In the genomic region with DNA sequence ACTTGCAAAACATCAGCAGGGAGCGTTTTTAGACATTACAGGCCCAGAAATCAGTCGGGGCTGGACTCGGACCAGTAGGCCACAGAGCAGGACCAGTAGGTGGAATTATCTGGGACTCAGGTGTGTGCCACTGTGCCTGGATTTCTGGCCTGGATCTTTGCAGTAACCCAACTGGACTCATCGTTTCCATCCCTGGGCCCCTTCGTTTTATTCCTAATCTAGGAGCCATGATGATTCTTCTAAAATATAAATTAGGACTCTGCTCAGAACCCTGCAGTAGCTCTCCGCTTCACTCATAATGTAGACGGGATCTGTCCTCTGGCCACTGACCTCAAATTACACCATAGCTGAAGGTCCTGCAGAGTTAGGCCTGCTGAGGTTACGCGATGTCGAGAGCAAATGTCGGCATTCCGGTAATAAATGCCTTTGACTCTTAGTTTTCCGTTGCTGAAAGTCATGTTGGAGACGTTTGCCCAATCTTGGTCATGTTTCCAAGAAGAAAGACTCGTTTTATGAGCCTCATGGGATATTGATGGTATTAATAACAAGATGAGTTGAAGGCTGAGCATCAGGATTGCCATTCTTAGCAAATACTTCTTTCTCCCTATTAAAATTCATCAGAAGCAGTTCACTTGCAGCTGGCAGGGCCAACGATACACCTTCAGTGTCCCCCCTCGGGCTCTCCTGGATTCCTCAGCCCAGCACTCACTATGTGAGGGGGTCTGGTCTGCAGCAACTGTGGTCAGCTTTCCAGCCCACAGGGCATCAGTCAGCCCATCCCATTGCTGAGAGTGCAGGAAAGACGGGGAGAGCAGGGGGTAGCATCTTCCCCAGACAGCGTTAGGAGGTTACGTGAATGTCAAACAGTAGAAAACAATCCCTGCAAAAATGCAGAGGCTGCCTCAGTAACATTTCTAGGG, we compare ENCODE assay signal across 18 cellular contexts.
"Had no signal": no experiment of that assay in that cellular context is flagged by ENCODE, and none has a peak within 500 bp of the region (broad histone marks: within the 10 kb centered on the region; RNA-seq: fewer than 3 reads in every experiment).

No MANE protein-coding gene starts in this region.

- FAIRE-seq: endometrium had no signal

- H3K27ac Mint-ChIP-seq: activated CD4-positive, alpha-beta T cell treated with anti-CD3 and anti-CD28 coated beads, Interleukin-2, amount 10 ng/mL, durations not matched to agents 7 days and 5 days; activated CD8-positive, alpha-beta T cell treated with anti-CD3 and anti-CD28 coated beads, Interleukin-2, amount 10 ng/mL, durations not matched to agents 7 days and 5 days; activated naive CD8-positive, alpha-beta T cell; natural killer cell treated with Interleukin-12 subunit alpha and Interleukin-12 subunit beta and Interleukin-15 and Interleukin-18, amount 100 ng/mL, for 72 hours; T-cell had no signal

- DNase-seq: activated CD4-positive, alpha-beta T cell treated with anti-CD3 and anti-CD28 coated beads, Interleukin-2, amount 10 ng/mL, durations not matched to agents 7 days and 5 days; activated CD8-positive, alpha-beta T cell treated with anti-CD3 and anti-CD28 coated beads, Interleukin-2, amount 10 ng/mL, durations not matched to agents 7 days and 5 days; activated gamma-delta T cell treated with Interleukin-2 at 50 U/mL for 16 hours; activated T-cell treated with anti-CD3 and anti-CD28 coated beads, Interleukin-2, amount 50 U/mL, for 4 hours; colonic mucosa; left cardiac atrium; lower lobe of right lung; retina; stimulated activated naive CD8-positive, alpha-beta T cell treated with anti-CD3 and anti-CD28 coated beads, Interleukin-15, Interleukin-2, amounts not matched to agents 100 U/mL and 50 U/mL, for 24 hours; T-helper 9 cell; upper lobe of right lung had no signal

- ATAC-seq: activated CD8-positive, alpha-beta T cell treated with anti-CD3 and anti-CD28 coated beads, Interleukin-2, amount 10 ng/mL, durations not matched to agents 7 days and 5 days; activated T-cell treated with anti-CD3 and anti-CD28 coated beads, Interleukin-2, amount 50 U/mL, for 4 hours; left cardiac atrium; lower lobe of right lung; natural killer cell treated with Interleukin-12 subunit alpha and Interleukin-12 subunit beta and Interleukin-15 and Interleukin-18, amount 100 ng/mL, for 72 hours; SK-N-SH treated with all-trans-retinoic acid at 6 μM for 48 hours; stimulated activated naive CD8-positive, alpha-beta T cell treated with anti-CD3 and anti-CD28 coated beads, Interleukin-15, Interleukin-2, amounts not matched to agents 100 U/mL and 50 U/mL, for 24 hours; T-cell; upper lobe of right lung had no signal

- H3K27me3 ChIP-seq: cardiac muscle cell, colonic mucosa, upper lobe of right lung had no signal

- H3K27ac ChIP-seq: cardiac muscle cell, colonic mucosa, lower lobe of right lung, neutrophil, upper lobe of right lung had no signal

- H3K36me3 Mint-ChIP-seq: activated naive CD8-positive, alpha-beta T cell; natural killer cell treated with Interleukin-12 subunit alpha and Interleukin-12 subunit beta and Interleukin-15 and Interleukin-18, amount 100 ng/mL, for 72 hours; T-cell had no signal

- H3K9me3 ChIP-seq: colonic mucosa, lower lobe of right lung, neutrophil, upper lobe of right lung had no signal

- H3K36me3 ChIP-seq: cardiac muscle cell, colonic mucosa, lower lobe of right lung, neutrophil, upper lobe of right lung had no signal

- H3K4me1 ChIP-seq: colonic mucosa, upper lobe of right lung had no signal

- H3K9me3 Mint-ChIP-seq: activated CD4-positive, alpha-beta T cell treated with anti-CD3 and anti-CD28 coated beads, Interleukin-2, amount 10 ng/mL, durations not matched to agents 7 days and 5 days; activated T-cell treated with anti-CD3 and anti-CD28 coated beads, Interleukin-2, amount 50 U/mL, for 4 hours; natural killer cell treated with Interleukin-12 subunit alpha and Interleukin-12 subunit beta and Interleukin-15 and Interleukin-18, amount 100 ng/mL, for 72 hours; T-cell had no signal

- H3K4me3 Mint-ChIP-seq: activated CD4-positive, alpha-beta T cell treated with anti-CD3 and anti-CD28 coated beads, Interleukin-2, amount 10 ng/mL, durations not matched to agents 7 days and 5 days; activated CD8-positive, alpha-beta T cell treated with anti-CD3 and anti-CD28 coated beads, Interleukin-2, amount 10 ng/mL, durations not matched to agents 7 days and 5 days; activated naive CD8-positive, alpha-beta T cell; activated T-cell treated with anti-CD3 and anti-CD28 coated beads, Interleukin-2, amount 50 U/mL, for 4 hours; natural killer cell treated with Interleukin-12 subunit alpha and Interleukin-12 subunit beta and Interleukin-15 and Interleukin-18, amount 100 ng/mL, for 72 hours; T-cell had no signal

- H3K4me1 Mint-ChIP-seq: activated CD4-positive, alpha-beta T cell treated with anti-CD3 and anti-CD28 coated beads, Interleukin-2, amount 10 ng/mL, durations not matched to agents 7 days and 5 days had no signal

- H3K4me3 ChIP-seq: cardiac muscle cell, colonic mucosa, lower lobe of right lung, upper lobe of right lung had no signal
